In the genomic region with DNA sequence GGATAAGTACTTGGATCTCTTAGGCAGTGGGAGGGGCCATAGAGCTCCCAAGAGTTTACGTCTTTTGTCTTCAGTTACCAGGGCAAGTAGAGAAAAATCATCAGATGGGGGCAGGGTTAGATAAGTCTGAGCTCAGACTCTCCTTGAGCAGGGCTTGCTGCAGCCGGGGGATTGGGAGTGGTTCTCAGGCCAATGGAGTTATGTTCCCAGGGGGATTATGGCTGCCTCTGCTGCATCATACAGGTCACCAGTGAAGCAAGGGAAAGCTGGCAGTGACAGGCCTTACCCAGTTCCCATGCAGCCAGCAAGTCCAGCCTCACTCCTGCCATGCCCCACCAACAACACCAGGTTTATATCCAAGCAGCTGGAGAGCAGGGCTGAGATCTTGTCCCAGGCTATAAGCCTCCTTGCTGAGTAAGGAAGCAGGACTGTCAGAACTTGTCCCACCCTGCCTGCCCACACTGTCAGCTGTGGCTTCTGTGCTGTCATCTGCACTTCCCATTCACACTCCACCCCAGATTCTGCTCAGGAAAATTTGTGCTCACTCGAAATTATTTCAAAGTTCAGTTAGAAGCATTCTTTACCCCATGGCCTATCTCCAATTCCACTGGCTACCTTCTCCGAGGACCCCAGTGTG, we compare ENCODE assay signal across 20 cellular contexts.
DNase-seq lines count a peak whose midpoint lies in the region; ATAC-seq and TF ChIP-seq lines count a peak whose summit lies in the region.
"Had no signal": no experiment of that assay in that cellular context is flagged by ENCODE, and none has a peak within 500 bp of the region (broad histone marks: within the 10 kb centered on the region; RNA-seq: fewer than 3 reads in every experiment).

No MANE protein-coding gene starts in this region.

- H3K4me1 ChIP-seq in BLaER1 treated with 17β-estradiol and CSF1 and Interleukin-3, amounts not matched to agents 10 nM and 100 nM, result peaks cover 14 to 36% (median 16%) of the 10 kb centered on the region in 10 experiments
- H3K4me1 ChIP-seq in lung (ENCODE audit: control insufficient read depth in 2 of 2, insufficient read depth in 2 of 2, low read length in 2 of 2), result no peaks in the 10 kb centered on the region
- H3K4me1 ChIP-seq: parathyroid adenoma, SJCRH30 had no signal

- no peak overlapping the region for H3K27ac ChIP-seq in BLaER1 treated with 17β-estradiol and CSF1 and Interleukin-3, amounts not matched to agents 10 nM and 100 nM
- H3K27ac ChIP-seq in WERI-Rb-1 (no peak overlapping the region), lung (ENCODE audit: low read depth in 1 of 2, low read length in 1 of 2) (no peak overlapping the region), dorsolateral prefrontal cortex (no peak overlapping the region)
- H3K27ac ChIP-seq: parathyroid adenoma, PC-9, SJCRH30 had no signal

- H3K27me3 ChIP-seq in BLaER1 treated with 17β-estradiol and CSF1 and Interleukin-3, amounts not matched to agents 10 nM and 100 nM, result no peaks in the 10 kb centered on the region
- H3K27me3 ChIP-seq in WERI-Rb-1 (ENCODE audit: insufficient read depth, low read depth, severe bottlenecking), result no peaks in the 10 kb centered on the region
- H3K27me3 ChIP-seq in lung (ENCODE audit: control insufficient read depth, insufficient read depth), result no peaks in the 10 kb centered on the region
- no peaks in the 10 kb centered on the region for H3K27me3 ChIP-seq in dorsolateral prefrontal cortex
- H3K27me3 ChIP-seq in H7 (ENCODE audit: control insufficient read depth, insufficient read depth, low read length), result no peaks in the 10 kb centered on the region
- H3K27me3 ChIP-seq: SJCRH30 had no signal

- H4K20me1 ChIP-seq in BLaER1 treated with 17β-estradiol and CSF1 and Interleukin-3, amounts not matched to agents 10 nM and 100 nM, result no peaks in the 10 kb centered on the region

- TF ChIP-seq CTCF in WERI-Rb-1 (IDR thresholded peaks at IDR 0.05; ENCODE audit: low read depth, low read length) (no peak), lung (IDR thresholded peaks at IDR 0.05; ENCODE audit: control extremely low read depth, extremely low read depth) (no peak), dorsolateral prefrontal cortex (IDR thresholded peaks at IDR 0.05 in 54 of 56, conservative IDR thresholded peaks at IDR 0.05 in 2 of 56; ENCODE audit: low read depth in 1 of 56, partially characterized antibody in 56 of 56) (no peak)

- H3K4me2 ChIP-seq in BLaER1 treated with 17β-estradiol and CSF1 and Interleukin-3, amounts not matched to agents 10 nM and 100 nM, result peak overlapping the region; percentile 16 to 75 (median 30); a peak in 19 of 22 replicates
- H3K4me2 ChIP-seq: PC-9 had no signal

- H3K9me3 ChIP-seq in BLaER1 treated with 17β-estradiol and CSF1 and Interleukin-3, amounts not matched to agents 10 nM and 100 nM (replicated peaks in 1 of 11), result peaks cover 24 to 46% (median 39%) of the 10 kb centered on the region in 11 experiments
- H3K9me3 ChIP-seq in WERI-Rb-1 (ENCODE audit: severe bottlenecking), result no peaks in the 10 kb centered on the region
- H3K9me3 ChIP-seq in lung (ENCODE audit: control insufficient read depth in 2 of 2, insufficient read depth in 1 of 2, low read length in 1 of 2), result peaks cover 0 to 2% of the 10 kb centered on the region in 2 donors

- intact Hi-C loops in dorsolateral prefrontal cortex (cut with DNase I), result no loop called here

- DNase-seq in Ammon's horn (ENCODE audit: low spot score) (peak; percentile 13), WERI-Rb-1 (peak; percentile 13), lung (ENCODE audit: low spot score) (peak; percentile 16), dorsolateral prefrontal cortex (no peak), H7 (no peak)
- DNase-seq: activated CD4-positive, alpha-beta T cell treated with anti-CD3 and anti-CD28 coated beads for 48 hours; activated naive CD8-positive, alpha-beta T cell treated with anti-CD3 and anti-CD28 coated beads, Interleukin-2, amount 10 ng/mL, durations not matched to agents 7 days and 5 days; COR-L47; DND-41; endodermal cell; NCI-H2081; PC-9; SJCRH30; stimulated activated CD4-positive, alpha-beta T cell treated with anti-CD3 and anti-CD28 coated beads, Interleukin-1b, Interleukin-23, amount 100 ng/mL, for 48 hours; T-helper 1 cell had no signal

- H3K4me3 ChIP-seq in BLaER1 treated with 17β-estradiol and CSF1 and Interleukin-3, amounts not matched to agents 10 nM and 100 nM, result no peak overlapping the region
- H3K4me3 ChIP-seq in WERI-Rb-1 (ENCODE audit: low read depth, low read length) (no peak overlapping the region), lung (no peak overlapping the region), dorsolateral prefrontal cortex (no peak overlapping the region), H7 (ENCODE audit: insufficient read depth, low read depth, low read length) (no peak overlapping the region)
- H3K4me3 ChIP-seq: PC-9, SJCRH30 had no signal

- H3K36me3 ChIP-seq in BLaER1 treated with 17β-estradiol and CSF1 and Interleukin-3, amounts not matched to agents 10 nM and 100 nM, result no peaks in the 10 kb centered on the region
- no peaks in the 10 kb centered on the region for H3K36me3 ChIP-seq in WERI-Rb-1
- no peaks in the 10 kb centered on the region for H3K36me3 ChIP-seq in lung (ENCODE audit: control insufficient read depth in 2 of 2, insufficient read depth in 2 of 2, low read length in 2 of 2)
- no peaks in the 10 kb centered on the region for H3K36me3 ChIP-seq in H7 (replicated peaks; ENCODE audit: control insufficient read depth, insufficient read depth, low read length)
- H3K36me3 ChIP-seq: SJCRH30 had no signal

- 62 to 75% methylated on average over 4 of the region's 4 CpGs for WGBS in lung, 2 donors

- ATAC-seq in lung (ENCODE audit: insufficient read depth, low FRiP score), result no peak
- no peak for ATAC-seq in HG02588 (IDR thresholded peaks at IDR 0.05; ENCODE audit: unreplicated experiment)
- ATAC-seq: activated T-helper 17 cell treated with anti-CD3 and anti-CD28 coated beads, Interleukin-2, amount 50 U/mL, for 72 hours; stimulated activated memory B cell treated with anti-CD40 and anti-IgM and Interleukin-4, amounts not matched to agents 10 μg/mL and 1 μg/mL and 100 μg/mL, for 72 hours had no signal

- no peak overlapping the region for H3K9ac ChIP-seq in BLaER1 treated with 17β-estradiol and CSF1 and Interleukin-3, amounts not matched to agents 10 nM and 100 nM
- H3K9ac ChIP-seq: parathyroid adenoma had no signal

Comparison
In these comparisons a context has a peak if more than half of its experiments do, and no peak if none do; other contexts are left out.
1. DNase-seq: peak in Ammon's horn (single experiment), WERI-Rb-1 (single experiment) and lung (single experiment); none in dorsolateral prefrontal cortex (0 of 10) and H7 (single experiment).